8 cellular contexts compared by ENCODE assay signal in genomic region chr17:68033636-68034451, GRCh38. TPM values are rescaled to one million over a fixed set of nuclear protein-coding genes. Genes with fewer than 3 reads are reported as not detected.
A peak's percentile ranks its signal among the peaks of the same experiment; 100 is the strongest.
DNase-seq lines count a peak whose midpoint lies in the region; FAIRE-seq lines count a peak whose summit lies in the region.

No MANE protein-coding gene starts in this region.

- peak; percentile 47 for DNase-seq in AG20443 (ENCODE audit: low spot score)
- DNase-seq in HuH-7 (ENCODE audit: low spot score): peak; percentile 72
- DNase-seq in iPS-NIHi7 (ENCODE audit: extremely low spot score): peak; percentile 82
- DNase-seq in OCI-M2 (lab: John Stamatoyannopoulos, UW; ENCODE audit: unreplicated experiment): no peak
- no peak for DNase-seq in activated naive CD4-positive, alpha-beta T cell (lab: John Stamatoyannopoulos, UW)
- no peak for DNase-seq in activated T-helper 1 cell treated with anti-CD3 and anti-CD28 coated beads, Interleukin-12 subunit alpha, Interleukin-12 subunit beta, Interleukin-2, Interleukin-4 antibody, amounts not matched to agents 30 ng/mL and 10 ng/mL and 1 ng/mL, durations not matched to agents 14 hours and 24 hours and 36 hours (ENCODE audit: low spot score)
- no peak for DNase-seq in stimulated activated CD4-positive, alpha-beta T cell treated with anti-CD3 and anti-CD28 coated beads, Interleukin-2, amount 100 ng/mL, for 24 hours

- peaks cover 22% of the 10 kb centered on the region for H3K4me1 Mint-ChIP-seq in activated T-helper 1 cell treated with anti-CD3 and anti-CD28 coated beads, Interleukin-12 subunit alpha, Interleukin-12 subunit beta, Interleukin-2, Interleukin-4 antibody, amounts not matched to agents 30 ng/mL and 10 ng/mL and 1 ng/mL, durations not matched to agents 14 hours and 24 hours and 36 hours (ENCODE audit: low read depth)

- no peak overlapping the region for H3K27ac Mint-ChIP-seq in activated T-helper 1 cell treated with anti-CD3 and anti-CD28 coated beads, Interleukin-12 subunit alpha, Interleukin-12 subunit beta, Interleukin-2, Interleukin-4 antibody, amounts not matched to agents 30 ng/mL and 10 ng/mL and 1 ng/mL, durations not matched to agents 14 hours and 24 hours and 36 hours

- H3K27me3 Mint-ChIP-seq in activated T-helper 1 cell treated with anti-CD3 and anti-CD28 coated beads, Interleukin-12 subunit alpha, Interleukin-12 subunit beta, Interleukin-2, Interleukin-4 antibody, amounts not matched to agents 30 ng/mL and 10 ng/mL and 1 ng/mL, durations not matched to agents 14 hours and 24 hours and 36 hours (ENCODE audit: insufficient read depth): no peaks in the 10 kb centered on the region

- H3K36me3 Mint-ChIP-seq in activated T-helper 1 cell treated with anti-CD3 and anti-CD28 coated beads, Interleukin-12 subunit alpha, Interleukin-12 subunit beta, Interleukin-2, Interleukin-4 antibody, amounts not matched to agents 30 ng/mL and 10 ng/mL and 1 ng/mL, durations not matched to agents 14 hours and 24 hours and 36 hours (ENCODE audit: low read depth): peaks cover 23% of the 10 kb centered on the region

- H3K9me3 Mint-ChIP-seq in activated T-helper 1 cell treated with anti-CD3 and anti-CD28 coated beads, Interleukin-12 subunit alpha, Interleukin-12 subunit beta, Interleukin-2, Interleukin-4 antibody, amounts not matched to agents 30 ng/mL and 10 ng/mL and 1 ng/mL, durations not matched to agents 14 hours and 24 hours and 36 hours: no peaks in the 10 kb centered on the region

- peak; percentile 91 for FAIRE-seq in TTC549 (lab: Jason Lieb, UNC)

- no peak overlapping the region for H3K4me3 Mint-ChIP-seq in activated T-helper 1 cell treated with anti-CD3 and anti-CD28 coated beads, Interleukin-12 subunit alpha, Interleukin-12 subunit beta, Interleukin-2, Interleukin-4 antibody, amounts not matched to agents 30 ng/mL and 10 ng/mL and 1 ng/mL, durations not matched to agents 14 hours and 24 hours and 36 hours

- intact Hi-C loops in activated T-helper 1 cell treated with anti-CD3 and anti-CD28 coated beads, Interleukin-12 subunit alpha, Interleukin-12 subunit beta, Interleukin-2, Interleukin-4 antibody, amounts not matched to agents 30 ng/mL and 10 ng/mL and 1 ng/mL, durations not matched to agents 14 hours and 24 hours and 36 hours (cut with micrococcal nuclease): loop anchor here (2.0 kb wide), 1 partner anchor 41 kb away; no protein-coding TSS in a partner anchor

RNA-seq across cellular contexts. Expression of gene KPNA2, which starts 1.7 kb away (rescaled TPM):
- total RNA-seq in activated T-helper 1 cell treated with anti-CD3 and anti-CD28 coated beads, Interleukin-12 subunit alpha, Interleukin-12 subunit beta, Interleukin-2, Interleukin-4 antibody, amounts not matched to agents 30 ng/mL and 10 ng/mL and 1 ng/mL, durations not matched to agents 14 hours and 24 hours and 36 hours: 205 and 224 TPM in 2 replicates

RNA-seq across cellular contexts. Expression of gene C17orf58, which starts 37.6 kb away (rescaled TPM):
- 23.7 and 24.9 TPM in 2 replicates for total RNA-seq in activated T-helper 1 cell treated with anti-CD3 and anti-CD28 coated beads, Interleukin-12 subunit alpha, Interleukin-12 subunit beta, Interleukin-2, Interleukin-4 antibody, amounts not matched to agents 30 ng/mL and 10 ng/mL and 1 ng/mL, durations not matched to agents 14 hours and 24 hours and 36 hours

Comparison
In these comparisons a context has a peak if more than half of its experiments do, and no peak if none do; other contexts are left out.
1. DNase-seq: peak in AG20443 (single experiment), HuH-7 (single experiment) and iPS-NIHi7 (single experiment); none in OCI-M2 (single experiment), activated naive CD4-positive, alpha-beta T cell (0 of 4), activated T-helper 1 cell treated with anti-CD3 and anti-CD28 coated beads, Interleukin-12 subunit alpha, Interleukin-12 subunit beta, Interleukin-2, Interleukin-4 antibody, amounts not matched to agents 30 ng/mL and 10 ng/mL and 1 ng/mL, durations not matched to agents 14 hours and 24 hours and 36 hours (single experiment) and stimulated activated CD4-positive, alpha-beta T cell treated with anti-CD3 and anti-CD28 coated beads, Interleukin-2, amount 100 ng/mL, for 24 hours (0 of 2).